ENCODE assay signal across 18 cellular contexts in the genomic region with DNA sequence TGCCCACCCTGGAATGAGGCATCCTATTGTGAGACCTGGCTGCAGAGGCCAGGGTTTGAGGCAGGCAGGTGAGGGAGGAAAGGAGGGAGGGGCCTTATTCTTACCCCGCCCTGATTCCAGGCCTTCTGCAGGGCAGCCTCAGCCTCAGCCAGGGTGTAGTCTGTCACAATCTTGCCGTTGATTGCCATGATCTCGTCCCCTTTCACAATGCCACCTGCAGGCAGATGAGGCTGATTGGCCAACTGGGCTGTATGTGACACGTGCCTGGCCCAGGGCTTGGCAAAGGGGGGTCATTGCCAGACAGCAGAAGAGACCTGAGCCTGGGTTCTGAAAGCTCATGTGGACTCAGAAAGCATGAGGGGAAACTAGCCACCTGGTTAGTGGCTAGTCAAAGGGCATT. TPM values are rescaled to one million over a fixed set of nuclear protein-coding genes. Genes with fewer than 3 reads are reported as not detected.
DNase-seq lines count a peak whose midpoint lies in the region; ATAC-seq and TF ChIP-seq lines count a peak whose summit lies in the region.
"Had no signal": no experiment of that assay in that cellular context is flagged by ENCODE, and none has a peak within 500 bp of the region (broad histone marks: within the 10 kb centered on the region; RNA-seq: fewer than 3 reads in every experiment).

No MANE protein-coding gene starts in this region.

- DNase-seq in SIG-M5 treated with dmso at 0.1 percent for 504 hours (lab: John Stamatoyannopoulos, UW; ENCODE audit: unreplicated experiment) (peak; percentile 60), SIG-M5 (lab: John Stamatoyannopoulos, UW) (no peak), NCI-H187 treated with DMSO at 0.1 percent for 48 hours (lab: John Stamatoyannopoulos, UW) (peak; percentile 53), SHP77 treated with DMSO at 0.1 percent for 48 hours (lab: John Stamatoyannopoulos, UW) (peak; percentile 32), spleen (peak; percentile 64)
- DNase-seq: DMS79; esophagus squamous epithelium; ovary; stimulated activated CD4-positive, alpha-beta T cell treated with anti-CD3 and anti-CD28 coated beads, Interleukin-15, amount 100 ng/mL, for 24 hours had no signal

- H3K36me3 ChIP-seq in spleen = no peaks in the 10 kb centered on the region
- H3K36me3 ChIP-seq: esophagus squamous epithelium, ovary had no signal

- TF ChIP-seq POLR2A in spleen (IDR thresholded peaks at IDR 0.05) = no peak

- intact Hi-C loops in spleen (cut with DNase I; ENCODE audit: low total_unique reads) = no loop called here

- 17 to 49% (median 45%) methylated on average over 3 to 4 of the region's 4 CpGs for WGBS in spleen, 5 donors

- no peak overlapping the region for H3K27ac ChIP-seq in spleen
- H3K27ac ChIP-seq: esophagus squamous epithelium, ovary, PC-9 had no signal

- H3K4me1 ChIP-seq in spleen = no peaks in the 10 kb centered on the region
- H3K4me1 ChIP-seq: esophagus squamous epithelium had no signal

- H3K4me3 ChIP-seq in spleen = no peak overlapping the region
- H3K4me3 ChIP-seq: esophagus squamous epithelium, K562, ovary, PC-9 had no signal

- ATAC-seq in GM19395 (IDR thresholded peaks at IDR 0.05; ENCODE audit: unreplicated experiment) = no peak
- no peak for ATAC-seq in HG03520 (IDR thresholded peaks at IDR 0.05; ENCODE audit: unreplicated experiment)
- no peak for ATAC-seq in HG03432 (IDR thresholded peaks at IDR 0.05; ENCODE audit: unreplicated experiment)
- ATAC-seq: activated naive CD4-positive, alpha-beta T cell treated with anti-CD3 and anti-CD28 coated beads, Interleukin-2, amount 50 U/mL, for 72 hours had no signal

- no peak for TF ChIP-seq CTCF in spleen (IDR thresholded peaks at IDR 0.05 in 8 of 11, conservative IDR thresholded peaks at IDR 0.05 in 3 of 11)

- peaks cover 0 to 11% (median 0%) of the 10 kb centered on the region in 7 donors for H3K27me3 ChIP-seq in spleen (replicated peaks in 1 of 7)
- H3K27me3 ChIP-seq: ovary had no signal

- no peaks in the 10 kb centered on the region for H3K9me3 ChIP-seq in spleen
- H3K9me3 ChIP-seq: esophagus squamous epithelium, ovary had no signal

RNA-seq across cellular contexts. Expression of a gene that starts 21.4 kb away (rescaled TPM):
- total RNA-seq in spleen = 1 to 10 TPM in 1 of 7 donors, under 1 TPM in 4, not detected in 2; 0.26 to 1.3 (median 0.52) TPM
- under 1 TPM; 0.42 to 0.61 (median 0.44) TPM for polyA plus RNA-seq in spleen
- total RNA-seq: activated CD8-positive, alpha-beta memory T cell treated with anti-CD3 and anti-CD28 coated beads for 36 hours; activated naive CD4-positive, alpha-beta T cell treated with anti-CD3 and anti-CD28 coated beads, Interleukin-2, amount 50 U/mL, for 72 hours; K562; PC-9 had no signal
- polyA plus RNA-seq: K562 had no signal

RNA-seq across cellular contexts. Expression of a gene that starts 46.2 kb away (rescaled TPM):
- not detected for total RNA-seq in spleen
- under 1 TPM in 1 of 3 donors, not detected in 2; 0.12 TPM for polyA plus RNA-seq in spleen
- total RNA-seq: activated CD8-positive, alpha-beta memory T cell treated with anti-CD3 and anti-CD28 coated beads for 36 hours; activated naive CD4-positive, alpha-beta T cell treated with anti-CD3 and anti-CD28 coated beads, Interleukin-2, amount 50 U/mL, for 72 hours; esophagus squamous epithelium; K562; PC-9; T-helper 2 cell treated with Interferon-gamma antibody and Interleukin-4, amounts not matched to agents 100 ng/mL and 5 ng/mL, for 36 hours had no signal

RNA-seq across cellular contexts. Expression of a gene that starts 49.0 kb away (rescaled TPM):
- total RNA-seq in spleen = not detected
- polyA plus RNA-seq in spleen = not detected
- total RNA-seq: activated CD8-positive, alpha-beta memory T cell treated with anti-CD3 and anti-CD28 coated beads for 36 hours; activated naive CD4-positive, alpha-beta T cell treated with anti-CD3 and anti-CD28 coated beads, Interleukin-2, amount 50 U/mL, for 72 hours; esophagus squamous epithelium; K562; ovary; PC-9; T-helper 2 cell treated with Interferon-gamma antibody and Interleukin-4, amounts not matched to agents 100 ng/mL and 5 ng/mL, for 36 hours had no signal
- polyA plus RNA-seq: K562, ovary, urinary bladder had no signal
